In the genomic region with DNA sequence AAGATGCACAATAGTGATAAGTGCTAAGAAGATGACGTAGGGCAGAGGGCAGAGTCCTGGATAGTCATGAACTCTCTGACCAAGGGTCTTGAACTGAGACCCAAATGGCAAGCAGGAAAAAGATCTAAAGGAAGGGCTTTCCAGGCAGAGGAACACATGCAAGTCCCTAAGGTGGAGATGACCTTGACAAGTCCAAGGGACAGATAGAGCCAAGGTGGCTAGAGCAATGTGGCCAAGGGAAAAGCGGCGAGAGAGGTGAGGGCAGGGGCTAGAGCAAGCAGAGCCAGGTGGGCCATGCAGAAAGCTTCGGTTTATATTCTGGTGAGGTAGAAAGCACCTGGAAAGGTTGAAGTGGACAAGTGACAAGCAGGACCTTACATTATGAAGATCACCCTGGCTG, we compare ENCODE assay signal across 35 cellular contexts.
"Had no signal": no experiment of that assay in that cellular context is flagged by ENCODE, and none has a peak within 500 bp of the region (broad histone marks: within the 10 kb centered on the region; RNA-seq: fewer than 3 reads in every experiment).

No MANE protein-coding gene starts in this region.

- H3K36me3 ChIP-seq: MG63 had no signal

- H3K9me3 ChIP-seq: MG63 had no signal

- H3K27me3 ChIP-seq: MG63 had no signal

- DNase-seq: Karpas-422, Kasumi-1, MG63, MM.1S, MV-4-11, NCI-H1048, NCI-H1092, NCI-H1092 treated with DMSO at 0.1 percent for 48 hours, NCI-H1105, NCI-H1105 treated with DMSO at 0.1 percent for 48 hours, NCI-H1417, NCI-H1417 treated with DMSO at 0.1 percent for 48 hours, NCI-H1436, NCI-H1436 treated with DMSO at 0.1 percent for 48 hours, NCI-H146, NCI-H1694, NCI-H1694 treated with DMSO at 0.1 percent for 48 hours, NCI-H187, NCI-H187 treated with DMSO at 0.1 percent for 48 hours, NCI-H1930, NCI-H2029, NCI-H2029 treated with DMSO at 0.1 percent for 48 hours, NCI-H2081, NCI-H2081 treated with DMSO at 0.1 percent for 48 hours, NCI-H2107, NCI-H2171, NCI-H2171 treated with DMSO at 0.1 percent for 48 hours, NCI-H2227 treated with DMSO at 0.1 percent for 48 hours, NCI-H226, NCI-H345, NCI-H446, NCI-H446 treated with DMSO at 0.1 percent for 48 hours, NCI-H510A, NCI-H510A treated with DMSO at 0.1 percent for 48 hours, NCI-H524 had no signal

- H3K4me3 ChIP-seq: MG63 had no signal
